In the genomic region with DNA sequence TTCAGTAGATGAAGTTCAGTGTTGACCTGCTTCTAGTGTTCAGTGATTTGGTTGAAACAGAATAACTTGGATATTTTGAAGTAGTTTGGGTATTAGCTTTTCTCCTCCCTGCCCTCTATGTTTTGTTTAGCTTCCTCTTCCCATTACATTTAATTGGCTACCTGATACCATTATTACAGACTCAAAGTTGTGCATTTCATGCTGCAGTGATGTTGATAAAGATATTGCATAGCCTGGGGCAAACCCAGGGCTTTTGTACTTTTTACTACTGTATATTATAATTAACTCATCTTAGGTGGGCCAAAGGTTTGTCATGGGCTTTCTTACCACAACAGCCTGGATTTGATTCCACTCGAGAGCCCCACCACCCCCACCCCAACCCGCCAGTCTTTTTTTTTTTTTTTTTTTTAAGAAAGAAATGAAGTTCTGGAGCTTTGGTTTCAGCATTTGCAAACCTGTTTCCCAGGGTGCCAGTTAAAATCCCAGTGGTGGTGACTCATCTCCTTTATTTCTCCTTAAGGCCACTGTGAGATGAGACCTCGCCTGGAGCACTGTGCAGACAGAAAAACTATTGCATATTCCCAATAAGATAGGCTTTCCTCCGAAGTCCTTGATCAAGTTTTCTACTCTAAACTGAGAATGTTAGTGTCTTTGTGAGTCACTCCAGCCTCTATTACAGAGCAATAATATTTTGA, we compare ENCODE assay signal across 14 cellular contexts.
A peak's percentile ranks its signal among the peaks of the same experiment; 100 is the strongest.
DNase-seq lines count a peak whose midpoint lies in the region; ATAC-seq and TF ChIP-seq lines count a peak whose summit lies in the region.
"Had no signal": no experiment of that assay in that cellular context is flagged by ENCODE, and none has a peak within 500 bp of the region (broad histone marks: within the 10 kb centered on the region; RNA-seq: fewer than 3 reads in every experiment).

No MANE protein-coding gene starts in this region.

- no peak for TF ChIP-seq CTCF in astrocyte of the spinal cord (IDR thresholded peaks at IDR 0.05; ENCODE audit: low read depth, low read length)

- in situ Hi-C loops in astrocyte of the spinal cord (cut with HindIII; ENCODE audit: low sequenced_read_pairs): no loop called here

- H3K4me1 ChIP-seq in mesodermal cell (ENCODE audit: control insufficient read depth, insufficient read depth, low read length, poor library complexity, severe bottlenecking): peaks cover 27% of the 10 kb centered on the region
- H3K4me1 ChIP-seq: esophagus squamous epithelium, stomach had no signal

- peak overlapping the region; percentile 83 for H3K27ac ChIP-seq in mesodermal cell (ENCODE audit: low read depth, low read length, severe bottlenecking)
- H3K27ac ChIP-seq: cardiac muscle cell, esophagus squamous epithelium, stomach had no signal

- H3K4me3 ChIP-seq in astrocyte of the spinal cord (ENCODE audit: low read depth, low read length) (no peak overlapping the region), mesodermal cell (ENCODE audit: extremely low read depth, insufficient read depth, low read length, poor library complexity, severe bottlenecking) (no peak overlapping the region)
- H3K4me3 ChIP-seq: cardiac muscle cell, esophagus squamous epithelium, stomach had no signal

- ATAC-seq in GM18517 (IDR thresholded peaks at IDR 0.05; ENCODE audit: unreplicated experiment): no peak
- ATAC-seq in GM18907 (IDR thresholded peaks at IDR 0.05; ENCODE audit: unreplicated experiment): no peak

- no peaks in the 10 kb centered on the region for H3K36me3 ChIP-seq in mesodermal cell (ENCODE audit: control insufficient read depth, insufficient read depth, low read length)
- H3K36me3 ChIP-seq: cardiac muscle cell, esophagus squamous epithelium, stomach had no signal

- DNase-seq in ELR (ENCODE audit: low read depth) (peak; percentile 84), NCI-H1105 treated with DMSO at 0.1 percent for 48 hours (lab: John Stamatoyannopoulos, UW) (peak; percentile 57), astrocyte of the spinal cord (ENCODE audit: low read depth, low spot score) (peak; percentile 39), T-helper 2 cell (no peak), NCI-H187 treated with DMSO at 0.1 percent for 48 hours (lab: John Stamatoyannopoulos, UW) (no peak)
- DNase-seq: activated CD4-positive, alpha-beta T cell treated with anti-CD3 and anti-CD28 coated beads, Interleukin-2, amount 10 ng/mL, durations not matched to agents 7 days and 5 days; CD4-positive, alpha-beta T cell; esophagus squamous epithelium; NCI-H446; stomach had no signal

- no peaks in the 10 kb centered on the region for H3K9me3 ChIP-seq in mesodermal cell (ENCODE audit: control insufficient read depth, low read length)
- H3K9me3 ChIP-seq: esophagus squamous epithelium, stomach had no signal

- WGBS in mesodermal cell (ENCODE audit: insufficient coverage in 2 of 2), 2 experiments: 56% methylated on average over 1 of the region's 4 CpGs; no CpG with 5 or more reads in 1 of the 2 experiments

Comparison
In these comparisons a context has a peak if more than half of its experiments do, and no peak if none do; other contexts are left out.
1. DNase-seq: peak in ELR (single experiment), NCI-H1105 treated with DMSO at 0.1 percent for 48 hours (single experiment) and astrocyte of the spinal cord (single experiment); none in T-helper 2 cell (0 of 5) and NCI-H187 treated with DMSO at 0.1 percent for 48 hours (single experiment).